19 cellular contexts compared by ENCODE assay signal in genomic region chr5:14545308-14545707, GRCh38. TPM values are rescaled to one million over a fixed set of nuclear protein-coding genes. Genes with fewer than 3 reads are reported as not detected.
DNase-seq lines count a peak whose midpoint lies in the region; ATAC-seq and TF ChIP-seq lines count a peak whose summit lies in the region.
"Had no signal": no experiment of that assay in that cellular context is flagged by ENCODE, and none has a peak within 500 bp of the region (broad histone marks: within the 10 kb centered on the region; RNA-seq: fewer than 3 reads in every experiment).

No MANE protein-coding gene starts in this region.

- peak; percentile 60 for ATAC-seq in Right ventricle myocardium inferior
- ATAC-seq in left ventricle myocardium superior, result peak; percentile 68
- ATAC-seq in GM19455 (IDR thresholded peaks at IDR 0.05; ENCODE audit: unreplicated experiment), result no peak

- peaks cover 12 to 21% (median 15%) of the 10 kb centered on the region in 5 donors for H3K9me3 Mint-ChIP-seq in CD8-positive, alpha-beta memory T cell

- POLR2A ChIA-PET in CD8-positive, alpha-beta memory T cell (lab: Charles Lee), result no interaction called here

- intact Hi-C loops in Right ventricle myocardium inferior (cut with DNase I) (no loop called here), left ventricle myocardium inferior (cut with micrococcal nuclease) (no loop called here), left ventricle myocardium superior (cut with micrococcal nuclease) (no loop called here)

- DNase-seq in Right ventricle myocardium inferior (ENCODE audit: missing footprints) (no peak), left ventricle myocardium inferior (no peak), SKM-1 (lab: John Stamatoyannopoulos, UW; ENCODE audit: unreplicated experiment) (peak; percentile 88), left ventricle myocardium superior (no peak), putamen (ENCODE audit: low spot score) (peak; percentile 42), GM13976 (ENCODE audit: low spot score) (no peak)
- DNase-seq in CD8-positive, alpha-beta memory T cell, result no peak
- DNase-seq: 8988T; activated CD4-positive, alpha-beta T cell treated with anti-CD3 and anti-CD28 coated beads, Interleukin-2, amount 10 ng/mL, durations not matched to agents 7 days and 5 days; activated naive CD8-positive, alpha-beta T cell treated with anti-CD3 and anti-CD28 coated beads, Interleukin-2, amount 10 ng/mL, durations not matched to agents 7 days and 5 days; BE2C; brain microvascular endothelial cell; endodermal cell; NCI-H2029 treated with DMSO at 0.1 percent for 48 hours; NCI-H510A; sigmoid colon; T-helper 1 cell had no signal

- no peaks in the 10 kb centered on the region for H3K4me1 ChIP-seq in left ventricle myocardium inferior
- no peaks in the 10 kb centered on the region for H3K4me1 ChIP-seq in CD8-positive, alpha-beta memory T cell (ENCODE audit: insufficient read depth, low read length)
- H3K4me1 ChIP-seq: BE2C, sigmoid colon, vagina had no signal

- peaks cover 23% of the 10 kb centered on the region for H3K27me3 ChIP-seq in left ventricle myocardium inferior (ENCODE audit: low read depth)
- H3K27me3 ChIP-seq in CD8-positive, alpha-beta memory T cell (ENCODE audit: insufficient read depth, low read length, poor library complexity, severe bottlenecking), result no peaks in the 10 kb centered on the region
- H3K27me3 ChIP-seq: BE2C, sigmoid colon, vagina had no signal

- no peak overlapping the region for H3K4me3 ChIP-seq in left ventricle myocardium inferior
- no peak overlapping the region for H3K4me3 ChIP-seq in CD8-positive, alpha-beta memory T cell (ENCODE audit: low read length)
- H3K4me3 ChIP-seq: sigmoid colon, vagina had no signal

- in situ Hi-C loops in GM13976 (cut with MboI; ENCODE audit: low sequenced_read_pairs, unreplicated experiment), result no loop called here

- TF ChIP-seq CTCF in left ventricle myocardium inferior (IDR thresholded peaks at IDR 0.05; ENCODE audit: borderline replicate concordance), result no peak
- TF ChIP-seq CTCF in GM13976 (IDR thresholded peaks at IDR 0.05; ENCODE audit: borderline replicate concordance, control extremely low read depth, extremely low read depth, insufficient read depth, missing control alignments), result no peak

- H3K27ac ChIP-seq in left ventricle myocardium inferior (replicated peaks), result no peak overlapping the region
- no peak overlapping the region for H3K27ac ChIP-seq in CD8-positive, alpha-beta memory T cell (ENCODE audit: low read depth, low read length)
- H3K27ac ChIP-seq: brain microvascular endothelial cell, sigmoid colon, vagina had no signal

- no peak overlapping the region for H3K4me3 Mint-ChIP-seq in CD8-positive, alpha-beta memory T cell
- H3K4me3 Mint-ChIP-seq: activated CD4-positive, alpha-beta T cell treated with anti-CD3 and anti-CD28 coated beads, Interleukin-2, amount 10 ng/mL, durations not matched to agents 7 days and 5 days; activated naive CD8-positive, alpha-beta T cell treated with anti-CD3 and anti-CD28 coated beads, Interleukin-2, amount 10 ng/mL, durations not matched to agents 7 days and 5 days; endodermal cell had no signal

- peaks cover 27% of the 10 kb centered on the region for H3K9me3 ChIP-seq in left ventricle myocardium inferior (replicated peaks)
- no peaks in the 10 kb centered on the region for H3K9me3 ChIP-seq in CD8-positive, alpha-beta memory T cell (ENCODE audit: low read length)
- H3K9me3 ChIP-seq: BE2C, vagina had no signal

- H3K36me3 ChIP-seq in left ventricle myocardium inferior, result no peaks in the 10 kb centered on the region
- no peaks in the 10 kb centered on the region for H3K36me3 ChIP-seq in CD8-positive, alpha-beta memory T cell (ENCODE audit: insufficient read depth, low read length)
- H3K36me3 ChIP-seq: BE2C, brain microvascular endothelial cell, sigmoid colon, vagina had no signal

- H3K27ac Mint-ChIP-seq in CD8-positive, alpha-beta memory T cell, result no peak overlapping the region
- H3K27ac Mint-ChIP-seq: activated CD4-positive, alpha-beta T cell treated with anti-CD3 and anti-CD28 coated beads, Interleukin-2, amount 10 ng/mL, durations not matched to agents 7 days and 5 days; activated naive CD8-positive, alpha-beta T cell treated with anti-CD3 and anti-CD28 coated beads, Interleukin-2, amount 10 ng/mL, durations not matched to agents 7 days and 5 days; endodermal cell had no signal

- H3K4me1 Mint-ChIP-seq in CD8-positive, alpha-beta memory T cell, result peaks cover 3 to 7% (median 7%) of the 10 kb centered on the region in 3 donors

- H3K36me3 Mint-ChIP-seq in CD8-positive, alpha-beta memory T cell, result peaks cover 0 to 28% (median 1%) of the 10 kb centered on the region in 3 donors

- H3K27me3 Mint-ChIP-seq in CD8-positive, alpha-beta memory T cell, result peaks cover 3 to 17% of the 10 kb centered on the region in 2 donors

- CTCF ChIA-PET in CD8-positive, alpha-beta memory T cell (lab: Charles Lee), result interaction anchor here (0.8 kb wide), 1 partner anchor 103 kb away, joined by 3 read pairs; no protein-coding TSS in a partner anchor

RNA-seq across cellular contexts. Expression of gene OTULINL, which starts 36.3 kb away (rescaled TPM):
- 6.0 TPM for total RNA-seq in Right ventricle myocardium inferior
- 3.8 TPM for total RNA-seq in left ventricle myocardium inferior
- total RNA-seq in left ventricle myocardium superior, result 3.1 TPM
- total RNA-seq in CD8-positive, alpha-beta memory T cell, result 10 to 100 TPM; 15.4 to 19.6 TPM
- polyA plus RNA-seq in CD8-positive, alpha-beta memory T cell, result 24.5 TPM

Comparison
In these comparisons a context has a peak if more than half of its experiments do, and no peak if none do; other contexts are left out.
1. DNase-seq: peak in SKM-1 (single experiment) and putamen (single experiment); none in Right ventricle myocardium inferior (single experiment), left ventricle myocardium inferior (single experiment), left ventricle myocardium superior (single experiment), GM13976 (single experiment) and CD8-positive, alpha-beta memory T cell (0 of 5).